Comparison of ENCODE assay signal across 7 cellular contexts in the genomic region with DNA sequence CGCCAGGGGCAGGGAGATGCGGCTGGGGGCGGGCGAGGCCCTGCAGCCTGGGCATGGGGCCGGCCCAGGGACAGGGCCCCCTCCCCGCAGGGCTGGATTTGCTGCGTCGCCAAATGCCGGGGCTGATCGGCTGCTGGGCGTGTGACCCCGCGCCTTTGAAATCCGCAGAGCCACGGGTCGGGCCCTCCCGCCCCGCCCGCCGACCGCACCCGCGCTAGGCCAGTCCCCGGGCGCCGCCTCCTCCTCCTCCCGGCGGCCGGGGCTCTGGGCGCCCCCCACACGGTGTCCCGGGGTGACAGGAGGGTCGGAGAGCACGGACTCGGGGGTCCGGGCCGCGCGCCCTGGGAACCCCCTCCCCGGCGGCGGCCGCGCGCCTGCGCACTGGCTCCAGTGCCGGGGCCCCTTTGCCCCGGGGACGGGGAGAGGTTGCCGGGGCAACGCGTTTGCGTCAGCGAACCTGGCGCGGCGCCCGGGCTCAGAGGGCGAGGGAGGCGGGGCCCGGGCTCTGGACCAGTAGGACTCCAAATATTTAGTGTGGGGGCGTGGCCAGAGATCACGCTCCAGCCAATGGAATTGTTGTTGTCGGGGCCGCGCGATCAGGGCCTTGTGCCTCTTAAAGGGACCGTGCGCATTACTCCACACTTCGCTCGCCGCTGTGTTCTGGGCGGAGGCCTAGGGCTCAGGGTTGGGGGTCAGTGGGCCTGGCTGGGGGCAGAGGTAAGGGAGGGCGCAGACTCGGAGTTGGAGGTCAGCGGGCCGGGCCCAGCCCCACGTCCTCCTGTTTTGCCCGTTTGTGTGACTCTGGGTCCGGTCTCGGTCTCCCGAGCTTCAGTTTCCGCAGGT.
A peak's percentile ranks its signal among the peaks of the same experiment; 100 is the strongest.
DNase-seq lines count a peak whose midpoint lies in the region; ATAC-seq lines count a peak whose summit lies in the region.

No MANE protein-coding gene starts in this region.

- DNase-seq in NCI-H2029 treated with DMSO at 0.1 percent for 48 hours (lab: John Stamatoyannopoulos, UW) (peak; percentile 93), T1000 (lab: John Stamatoyannopoulos, UW) (peak; percentile 99), astrocyte of the hippocampus (ENCODE audit: low read depth, low spot score) (peak; percentile 100), hippocampal formation (lab: John Stamatoyannopoulos, UW) (peak; percentile 97), retina (peak; percentile 99)

- ATAC-seq in GM18508 (IDR thresholded peaks at IDR 0.05; ENCODE audit: insufficient read depth, unreplicated experiment) (peak; percentile 47), HG02981 (IDR thresholded peaks at IDR 0.05; ENCODE audit: unreplicated experiment) (peak; percentile 73)

Comparison
In these comparisons a context has a peak if more than half of its experiments do, and no peak if none do; other contexts are left out.
1. Peak in every context shown above with its lines: DNase-seq and ATAC-seq.